ENCODE assay signal across 1 cellular context in the genomic region with DNA sequence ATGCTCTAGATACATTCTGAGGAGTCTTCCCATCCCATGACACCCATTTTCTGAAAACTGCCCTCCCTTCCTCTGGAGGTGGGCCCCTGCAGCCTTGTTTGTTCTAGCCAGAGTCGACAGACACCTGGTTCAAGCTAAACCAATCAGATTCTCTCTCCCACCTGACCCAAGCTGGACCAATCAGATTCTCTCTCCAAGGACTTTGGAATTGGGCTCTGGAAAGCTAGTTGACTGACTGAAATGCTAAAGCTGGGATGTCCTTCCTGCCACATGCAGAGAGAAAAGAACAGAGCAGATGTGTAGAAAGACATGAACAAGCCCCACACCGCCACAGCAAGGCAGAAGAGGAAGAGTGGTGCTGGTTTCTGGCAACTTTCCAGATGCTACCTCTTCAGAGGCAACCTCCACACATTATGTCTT.
TF ChIP-seq lines count a peak whose summit lies in the region.

No MANE protein-coding gene starts in this region.

TF ChIP-seq in HepG2, 621 proteins besides CTCF, POLR2A, EP300 and RAD21 (continued from another document and continues in another):
- TF ChIP-seq MAZ (IDR thresholded peaks at IDR 0.05; ENCODE audit: borderline replicate concordance, low read depth, low read length) = no peak
- no peak for TF ChIP-seq MAZ (CRISPR knock-in tag; IDR thresholded peaks at IDR 0.05; ENCODE audit: low read depth)
- TF ChIP-seq, protein P1, sequence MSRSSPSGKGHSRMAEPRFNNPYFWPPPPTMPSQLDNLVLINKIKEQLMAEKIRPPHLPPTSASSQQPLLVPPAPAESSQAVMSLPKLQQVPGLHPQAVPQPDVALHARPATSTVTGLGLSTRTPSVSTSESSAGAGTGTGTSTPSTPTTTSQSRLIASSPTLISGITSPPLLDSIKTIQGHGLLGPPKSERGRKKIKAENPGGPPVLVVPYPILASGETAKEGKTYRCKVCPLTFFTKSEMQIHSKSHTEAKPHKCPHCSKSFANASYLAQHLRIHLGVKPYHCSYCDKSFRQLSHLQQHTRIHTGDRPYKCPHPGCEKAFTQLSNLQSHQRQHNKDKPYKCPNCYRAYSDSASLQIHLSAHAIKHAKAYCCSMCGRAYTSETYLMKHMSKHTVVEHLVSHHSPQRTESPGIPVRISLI (CRISPR knock-in tag; IDR thresholded peaks at IDR 0.05; ENCODE audit: borderline replicate concordance) = no peak
- no peak for TF ChIP-seq ZNF30 (CRISPR knock-in tag; IDR thresholded peaks at IDR 0.05)
- no peak for TF ChIP-seq ZNF83 (CRISPR knock-in tag; IDR thresholded peaks at IDR 0.05; ENCODE audit: borderline replicate concordance)
- TF ChIP-seq ZNF12 (CRISPR knock-in tag; IDR thresholded peaks at IDR 0.05) = no peak
- TF ChIP-seq, protein P2, sequence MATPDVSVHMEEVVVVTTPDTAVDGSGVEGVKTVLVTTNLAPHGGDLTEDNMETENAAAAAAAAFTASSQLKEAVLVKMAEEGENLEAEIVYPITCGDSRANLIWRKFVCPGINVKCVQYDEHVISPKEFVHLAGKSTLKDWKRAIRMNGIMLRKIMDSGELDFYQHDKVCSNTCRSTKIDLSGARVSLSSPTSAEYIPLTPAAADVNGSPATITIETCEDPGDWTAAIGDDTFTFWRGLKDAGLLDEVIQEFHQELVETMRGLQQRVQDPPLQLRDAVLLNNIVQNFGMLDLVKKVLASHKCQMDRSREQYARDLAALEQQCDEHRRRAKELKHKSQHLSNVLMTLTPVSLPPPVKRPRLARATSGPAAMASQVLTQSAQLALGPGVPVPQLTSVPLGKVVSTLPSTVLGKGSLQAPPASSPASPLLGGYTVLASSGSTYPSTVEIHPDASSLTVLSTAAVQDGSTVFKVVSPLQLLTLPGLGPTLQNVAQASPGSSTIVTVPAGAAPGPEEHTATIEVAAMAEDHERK (CRISPR knock-in tag; IDR thresholded peaks at IDR 0.05; ENCODE audit: low read depth) = no peak
- TF ChIP-seq BHLHE40 (IDR thresholded peaks at IDR 0.05; ENCODE audit: low read length) = no peak
- TF ChIP-seq NR2C2 (CRISPR knock-in tag; IDR thresholded peaks at IDR 0.05; ENCODE audit: borderline replicate concordance) = no peak
- peak; percentile 84 for TF ChIP-seq HNF4A (CRISPR knock-in tag; IDR thresholded peaks at IDR 0.05)
- no peak for TF ChIP-seq TCF7L2 (IDR thresholded peaks at IDR 0.05; ENCODE audit: low read depth, low read length)
- TF ChIP-seq ZMYM3 (CRISPR knock-in tag; IDR thresholded peaks at IDR 0.05) = no peak
- TF ChIP-seq ZKSCAN5 (CRISPR knock-in tag; IDR thresholded peaks at IDR 0.05) = no peak
- TF ChIP-seq TP53 (CRISPR knock-in tag; conservative IDR thresholded peaks at IDR 0.05) = no peak
- TF ChIP-seq ZNF383 (CRISPR knock-in tag; IDR thresholded peaks at IDR 0.05; ENCODE audit: borderline replicate concordance) = no peak
- TF ChIP-seq, protein P3, sequence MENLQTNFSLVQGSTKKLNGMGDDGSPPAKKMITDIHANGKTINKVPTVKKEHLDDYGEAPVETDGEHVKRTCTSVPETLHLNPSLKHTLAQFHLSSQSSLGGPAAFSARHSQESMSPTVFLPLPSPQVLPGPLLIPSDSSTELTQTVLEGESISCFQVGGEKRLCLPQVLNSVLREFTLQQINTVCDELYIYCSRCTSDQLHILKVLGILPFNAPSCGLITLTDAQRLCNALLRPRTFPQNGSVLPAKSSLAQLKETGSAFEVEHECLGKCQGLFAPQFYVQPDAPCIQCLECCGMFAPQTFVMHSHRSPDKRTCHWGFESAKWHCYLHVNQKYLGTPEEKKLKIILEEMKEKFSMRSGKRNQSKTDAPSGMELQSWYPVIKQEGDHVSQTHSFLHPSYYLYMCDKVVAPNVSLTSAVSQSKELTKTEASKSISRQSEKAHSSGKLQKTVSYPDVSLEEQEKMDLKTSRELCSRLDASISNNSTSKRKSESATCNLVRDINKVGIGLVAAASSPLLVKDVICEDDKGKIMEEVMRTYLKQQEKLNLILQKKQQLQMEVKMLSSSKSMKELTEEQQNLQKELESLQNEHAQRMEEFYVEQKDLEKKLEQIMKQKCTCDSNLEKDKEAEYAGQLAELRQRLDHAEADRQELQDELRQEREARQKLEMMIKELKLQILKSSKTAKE (CRISPR knock-in tag; IDR thresholded peaks at IDR 0.05; ENCODE audit: borderline replicate concordance) = no peak
- no peak for TF ChIP-seq HNRNPL (IDR thresholded peaks at IDR 0.05; ENCODE audit: low read depth, low read length)
- TF ChIP-seq, protein P4, sequence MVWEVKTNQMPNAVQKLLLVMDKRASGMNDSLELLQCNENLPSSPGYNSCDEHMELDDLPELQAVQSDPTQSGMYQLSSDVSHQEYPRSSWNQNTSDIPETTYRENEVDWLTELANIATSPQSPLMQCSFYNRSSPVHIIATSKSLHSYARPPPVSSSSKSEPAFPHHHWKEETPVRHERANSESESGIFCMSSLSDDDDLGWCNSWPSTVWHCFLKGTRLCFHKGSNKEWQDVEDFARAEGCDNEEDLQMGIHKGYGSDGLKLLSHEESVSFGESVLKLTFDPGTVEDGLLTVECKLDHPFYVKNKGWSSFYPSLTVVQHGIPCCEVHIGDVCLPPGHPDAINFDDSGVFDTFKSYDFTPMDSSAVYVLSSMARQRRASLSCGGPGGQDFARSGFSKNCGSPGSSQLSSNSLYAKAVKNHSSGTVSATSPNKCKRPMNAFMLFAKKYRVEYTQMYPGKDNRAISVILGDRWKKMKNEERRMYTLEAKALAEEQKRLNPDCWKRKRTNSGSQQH (CRISPR knock-in tag; IDR thresholded peaks at IDR 0.05; ENCODE audit: low read depth) = peak; percentile 70; the same call in 1 of the 2 replicates
- TF ChIP-seq ZNF510 (CRISPR knock-in tag; IDR thresholded peaks at IDR 0.05; ENCODE audit: low read depth) = no peak
- no peak for TF ChIP-seq ZNF605 (CRISPR knock-in tag; IDR thresholded peaks at IDR 0.05)
- no peak; the same call in 2 of the 3 replicates for TF ChIP-seq MXI1 (IDR thresholded peaks at IDR 0.05; ENCODE audit: borderline replicate concordance, low read depth, low read length)
- TF ChIP-seq, protein P5, sequence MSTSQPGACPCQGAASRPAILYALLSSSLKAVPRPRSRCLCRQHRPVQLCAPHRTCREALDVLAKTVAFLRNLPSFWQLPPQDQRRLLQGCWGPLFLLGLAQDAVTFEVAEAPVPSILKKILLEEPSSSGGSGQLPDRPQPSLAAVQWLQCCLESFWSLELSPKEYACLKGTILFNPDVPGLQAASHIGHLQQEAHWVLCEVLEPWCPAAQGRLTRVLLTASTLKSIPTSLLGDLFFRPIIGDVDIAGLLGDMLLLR (CRISPR knock-in tag; IDR thresholded peaks at IDR 0.05) = no peak
- peak; percentile 49; the same call in 1 of the 2 replicates for TF ChIP-seq NCOR1 (IDR thresholded peaks at IDR 0.05; ENCODE audit: borderline replicate concordance, low read length)
- TF ChIP-seq ZNF777 (CRISPR knock-in tag; IDR thresholded peaks at IDR 0.05) = no peak
- TF ChIP-seq HOXD1 (CRISPR knock-in tag; IDR thresholded peaks at IDR 0.05) = no peak
- TF ChIP-seq, protein P6, sequence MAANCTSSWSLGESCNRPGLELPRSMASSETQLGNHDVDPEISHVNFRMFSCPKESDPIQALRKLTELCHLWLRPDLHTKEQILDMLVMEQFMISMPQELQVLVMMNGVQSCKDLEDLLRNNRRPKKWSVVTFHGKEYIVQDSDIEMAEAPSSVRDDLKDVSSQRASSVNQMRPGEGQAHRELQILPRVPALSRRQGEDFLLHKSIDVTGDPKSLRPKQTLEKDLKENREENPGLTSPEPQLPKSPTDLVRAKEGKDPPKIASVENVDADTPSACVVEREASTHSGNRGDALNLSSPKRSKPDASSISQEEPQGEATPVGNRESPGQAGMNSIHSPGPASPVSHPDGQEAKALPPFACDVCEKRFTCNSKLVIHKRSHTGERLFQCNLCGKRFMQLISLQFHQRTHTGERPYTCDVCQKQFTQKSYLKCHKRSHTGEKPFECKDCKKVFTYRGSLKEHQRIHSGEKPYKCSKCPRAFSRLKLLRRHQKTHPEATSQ (CRISPR knock-in tag; IDR thresholded peaks at IDR 0.05; ENCODE audit: borderline replicate concordance) = no peak
- TF ChIP-seq SRSF1 (optimal IDR thresholded peaks at IDR 0.05; ENCODE audit: low read depth, low read length) = no peak
- TF ChIP-seq ZNF20 (CRISPR knock-in tag; IDR thresholded peaks at IDR 0.05) = no peak
- no peak for TF ChIP-seq HNRNPUL1 (IDR thresholded peaks at IDR 0.05; ENCODE audit: low read depth, low read length)
- TF ChIP-seq NFYC (CRISPR knock-in tag; IDR thresholded peaks at IDR 0.05) = peak; percentile 89
- TF ChIP-seq NFYB (CRISPR knock-in tag; IDR thresholded peaks at IDR 0.05) = peak; percentile 80
- TF ChIP-seq ELF3 (CRISPR knock-in tag; IDR thresholded peaks at IDR 0.05) = peak; percentile 45; the same call in 1 of the 2 replicates
- no peak for TF ChIP-seq SRSF9 (IDR thresholded peaks at IDR 0.05; ENCODE audit: borderline replicate concordance, insufficient read depth, low read depth, low read length, poor library complexity, severe bottlenecking)
- no peak for TF ChIP-seq SYNCRIP (IDR thresholded peaks at IDR 0.05; ENCODE audit: insufficient read depth, low read depth, low read length)
- TF ChIP-seq, protein P7, sequence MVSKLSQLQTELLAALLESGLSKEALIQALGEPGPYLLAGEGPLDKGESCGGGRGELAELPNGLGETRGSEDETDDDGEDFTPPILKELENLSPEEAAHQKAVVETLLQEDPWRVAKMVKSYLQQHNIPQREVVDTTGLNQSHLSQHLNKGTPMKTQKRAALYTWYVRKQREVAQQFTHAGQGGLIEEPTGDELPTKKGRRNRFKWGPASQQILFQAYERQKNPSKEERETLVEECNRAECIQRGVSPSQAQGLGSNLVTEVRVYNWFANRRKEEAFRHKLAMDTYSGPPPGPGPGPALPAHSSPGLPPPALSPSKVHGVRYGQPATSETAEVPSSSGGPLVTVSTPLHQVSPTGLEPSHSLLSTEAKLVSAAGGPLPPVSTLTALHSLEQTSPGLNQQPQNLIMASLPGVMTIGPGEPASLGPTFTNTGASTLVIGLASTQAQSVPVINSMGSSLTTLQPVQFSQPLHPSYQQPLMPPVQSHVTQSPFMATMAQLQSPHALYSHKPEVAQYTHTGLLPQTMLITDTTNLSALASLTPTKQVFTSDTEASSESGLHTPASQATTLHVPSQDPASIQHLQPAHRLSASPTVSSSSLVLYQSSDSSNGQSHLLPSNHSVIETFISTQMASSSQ (IDR thresholded peaks at IDR 0.05; ENCODE audit: low read depth) = no peak
- TF ChIP-seq, protein P7 (CRISPR knock-in tag; IDR thresholded peaks at IDR 0.05; ENCODE audit: borderline replicate concordance) = no peak
- TF ChIP-seq, protein P8, sequence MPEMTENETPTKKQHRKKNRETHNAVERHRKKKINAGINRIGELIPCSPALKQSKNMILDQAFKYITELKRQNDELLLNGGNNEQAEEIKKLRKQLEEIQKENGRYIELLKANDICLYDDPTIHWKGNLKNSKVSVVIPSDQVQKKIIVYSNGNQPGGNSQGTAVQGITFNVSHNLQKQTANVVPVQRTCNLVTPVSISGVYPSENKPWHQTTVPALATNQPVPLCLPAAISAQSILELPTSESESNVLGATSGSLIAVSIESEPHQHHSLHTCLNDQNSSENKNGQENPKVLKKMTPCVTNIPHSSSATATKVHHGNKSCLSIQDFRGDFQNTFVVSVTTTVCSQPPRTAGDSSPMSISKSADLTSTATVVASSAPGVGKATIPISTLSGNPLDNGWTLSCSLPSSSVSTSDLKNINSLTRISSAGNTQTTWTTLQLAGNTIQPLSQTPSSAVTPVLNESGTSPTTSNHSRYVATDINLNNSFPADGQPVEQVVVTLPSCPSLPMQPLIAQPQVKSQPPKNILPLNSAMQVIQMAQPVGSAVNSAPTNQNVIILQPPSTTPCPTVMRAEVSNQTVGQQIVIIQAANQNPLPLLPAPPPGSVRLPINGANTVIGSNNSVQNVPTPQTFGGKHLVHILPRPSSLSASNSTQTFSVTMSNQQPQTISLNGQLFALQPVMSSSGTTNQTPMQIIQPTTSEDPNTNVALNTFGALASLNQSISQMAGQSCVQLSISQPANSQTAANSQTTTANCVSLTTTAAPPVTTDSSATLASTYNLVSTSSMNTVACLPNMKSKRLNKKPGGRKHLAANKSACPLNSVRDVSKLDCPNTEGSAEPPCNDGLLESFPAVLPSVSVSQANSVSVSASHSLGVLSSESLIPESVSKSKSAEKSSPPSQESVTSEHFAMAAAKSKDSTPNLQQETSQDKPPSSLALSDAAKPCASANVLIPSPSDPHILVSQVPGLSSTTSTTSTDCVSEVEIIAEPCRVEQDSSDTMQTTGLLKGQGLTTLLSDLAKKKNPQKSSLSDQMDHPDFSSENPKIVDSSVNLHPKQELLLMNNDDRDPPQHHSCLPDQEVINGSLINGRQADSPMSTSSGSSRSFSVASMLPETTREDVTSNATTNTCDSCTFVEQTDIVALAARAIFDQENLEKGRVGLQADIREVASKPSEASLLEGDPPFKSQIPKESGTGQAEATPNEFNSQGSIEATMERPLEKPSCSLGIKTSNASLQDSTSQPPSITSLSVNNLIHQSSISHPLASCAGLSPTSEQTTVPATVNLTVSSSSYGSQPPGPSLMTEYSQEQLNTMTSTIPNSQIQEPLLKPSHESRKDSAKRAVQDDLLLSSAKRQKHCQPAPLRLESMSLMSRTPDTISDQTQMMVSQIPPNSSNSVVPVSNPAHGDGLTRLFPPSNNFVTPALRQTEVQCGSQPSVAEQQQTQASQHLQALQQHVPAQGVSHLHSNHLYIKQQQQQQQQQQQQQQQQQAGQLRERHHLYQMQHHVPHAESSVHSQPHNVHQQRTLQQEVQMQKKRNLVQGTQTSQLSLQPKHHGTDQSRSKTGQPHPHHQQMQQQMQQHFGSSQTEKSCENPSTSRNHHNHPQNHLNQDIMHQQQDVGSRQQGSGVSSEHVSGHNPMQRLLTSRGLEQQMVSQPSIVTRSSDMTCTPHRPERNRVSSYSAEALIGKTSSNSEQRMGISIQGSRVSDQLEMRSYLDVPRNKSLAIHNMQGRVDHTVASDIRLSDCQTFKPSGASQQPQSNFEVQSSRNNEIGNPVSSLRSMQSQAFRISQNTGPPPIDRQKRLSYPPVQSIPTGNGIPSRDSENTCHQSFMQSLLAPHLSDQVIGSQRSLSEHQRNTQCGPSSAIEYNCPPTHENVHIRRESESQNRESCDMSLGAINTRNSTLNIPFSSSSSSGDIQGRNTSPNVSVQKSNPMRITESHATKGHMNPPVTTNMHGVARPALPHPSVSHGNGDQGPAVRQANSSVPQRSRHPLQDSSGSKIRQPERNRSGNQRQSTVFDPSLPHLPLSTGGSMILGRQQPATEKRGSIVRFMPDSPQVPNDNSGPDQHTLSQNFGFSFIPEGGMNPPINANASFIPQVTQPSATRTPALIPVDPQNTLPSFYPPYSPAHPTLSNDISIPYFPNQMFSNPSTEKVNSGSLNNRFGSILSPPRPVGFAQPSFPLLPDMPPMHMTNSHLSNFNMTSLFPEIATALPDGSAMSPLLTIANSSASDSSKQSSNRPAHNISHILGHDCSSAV (CRISPR knock-in tag; IDR thresholded peaks at IDR 0.05; ENCODE audit: borderline replicate concordance) = no peak
- no peak for TF ChIP-seq ZNF547 (CRISPR knock-in tag; IDR thresholded peaks at IDR 0.05)
